18 cellular contexts compared by ENCODE assay signal in genomic region chr22:23897320-23897719, GRCh38. TPM values are rescaled to one million over a fixed set of nuclear protein-coding genes. Genes with fewer than 3 reads are reported as not detected.
A peak's percentile ranks its signal among the peaks of the same experiment; 100 is the strongest.
DNase-seq lines count a peak whose midpoint lies in the region; ATAC-seq, FAIRE-seq and TF ChIP-seq lines count a peak whose summit lies in the region.
"Had no signal": no experiment of that assay in that cellular context is flagged by ENCODE, and none has a peak within 500 bp of the region (broad histone marks: within the 10 kb centered on the region; RNA-seq: fewer than 3 reads in every experiment).

No MANE protein-coding gene starts in this region.

- H3K9me2 ChIP-seq in Karpas-422 (replicated peaks; ENCODE audit: insufficient read depth, low read length) = no peaks in the 10 kb centered on the region

- H2AFZ ChIP-seq in Karpas-422 (ENCODE audit: low read length) = no peak overlapping the region
- H2AFZ ChIP-seq in astrocyte (ENCODE audit: low read depth, low read length) = no peak overlapping the region
- no peak overlapping the region for H2AFZ ChIP-seq in osteoblast (ENCODE audit: low read length)

- CTCF ChIA-PET in activated CD4-positive, alpha-beta T cell treated with anti-CD3 and anti-CD28 coated beads, Interleukin-2, amount 10 ng/mL, durations not matched to agents 7 days and 5 days (lab: Charles Lee) = no interaction called here

- FAIRE-seq in astrocyte (lab: Jason Lieb, UNC) = no peak
- FAIRE-seq in kidney (lab: Jason Lieb, UNC) = no peak
- FAIRE-seq: keratinocyte had no signal

- no peaks in the 10 kb centered on the region for H3K27me3 ChIP-seq in Karpas-422 (ENCODE audit: low read length)
- H3K27me3 ChIP-seq in astrocyte (ENCODE audit: insufficient read depth, low read length) = no peaks in the 10 kb centered on the region
- no peaks in the 10 kb centered on the region for H3K27me3 ChIP-seq in osteoblast (ENCODE audit: insufficient read depth, low read length)
- H3K27me3 ChIP-seq: heart left ventricle, transverse colon had no signal

- H3K27ac ChIP-seq in Karpas-422 (ENCODE audit: low read length) (no peak overlapping the region), astrocyte (ENCODE audit: low read depth, low read length) (no peak overlapping the region), osteoblast (ENCODE audit: low read depth, low read length) (no peak overlapping the region), kidney (ENCODE audit: low read depth in 2 of 2, low read length in 2 of 2) (no peak overlapping the region)
- H3K27ac ChIP-seq: heart left ventricle, transverse colon had no signal

- H3K9me3 ChIP-seq in Karpas-422 (ENCODE audit: low read length) = no peaks in the 10 kb centered on the region
- H3K9me3 ChIP-seq in astrocyte (ENCODE audit: insufficient read depth, low read depth, low read length) = no peaks in the 10 kb centered on the region
- H3K9me3 ChIP-seq in osteoblast (ENCODE audit: low read depth, low read length) = no peaks in the 10 kb centered on the region
- H3K9me3 ChIP-seq in kidney (ENCODE audit: control insufficient read depth in 1 of 2, low read length in 2 of 2) = no peaks in the 10 kb centered on the region
- H3K9me3 ChIP-seq: heart left ventricle, transverse colon had no signal

- H3K4me3 ChIP-seq in Karpas-422 (ENCODE audit: low read length) (no peak overlapping the region), astrocyte (ENCODE audit: insufficient read depth, low read depth, low read length) (no peak overlapping the region), osteoblast (ENCODE audit: insufficient read depth, low read length) (no peak overlapping the region), kidney (ENCODE audit: low read length in 2 of 2) (no peak overlapping the region)
- H3K4me3 ChIP-seq: heart left ventricle, transverse colon had no signal

- no peak for ATAC-seq in GM21786 (IDR thresholded peaks at IDR 0.05; ENCODE audit: unreplicated experiment)
- ATAC-seq: heart left ventricle, Panc1 had no signal

- POLR2A ChIA-PET in activated CD4-positive, alpha-beta T cell treated with anti-CD3 and anti-CD28 coated beads, Interleukin-2, amount 10 ng/mL, durations not matched to agents 7 days and 5 days (lab: Charles Lee) = no interaction called here

- H3K79me2 ChIP-seq in Karpas-422 (ENCODE audit: low read length) = peaks cover 17% of the 10 kb centered on the region
- H3K79me2 ChIP-seq in astrocyte (ENCODE audit: insufficient read depth, low read length) = peaks cover 23% of the 10 kb centered on the region
- H3K79me2 ChIP-seq in osteoblast (ENCODE audit: insufficient read depth, low read length) = peaks cover 22% of the 10 kb centered on the region

- peak overlapping the region; percentile 7 for H3K4me3 Mint-ChIP-seq in activated CD4-positive, alpha-beta T cell treated with anti-CD3 and anti-CD28 coated beads, Interleukin-2, amount 10 ng/mL, durations not matched to agents 7 days and 5 days
- H3K4me3 Mint-ChIP-seq in astrocyte (ENCODE audit: unreplicated experiment) = peak overlapping the region; percentile 27

- H3K9me3 Mint-ChIP-seq in activated CD4-positive, alpha-beta T cell treated with anti-CD3 and anti-CD28 coated beads, Interleukin-2, amount 10 ng/mL, durations not matched to agents 7 days and 5 days = no peaks in the 10 kb centered on the region
- H3K9me3 Mint-ChIP-seq in astrocyte (ENCODE audit: unreplicated experiment) = no peaks in the 10 kb centered on the region
- H3K9me3 Mint-ChIP-seq: activated B cell treated with CpG ODN at 0.5 μM for 24 hours had no signal

- H3K4me1 ChIP-seq in Karpas-422 (ENCODE audit: low read length) = peaks cover 26% of the 10 kb centered on the region
- H3K4me1 ChIP-seq in astrocyte (ENCODE audit: insufficient read depth, low read length) = peaks cover 18% of the 10 kb centered on the region
- H3K4me1 ChIP-seq in osteoblast (ENCODE audit: insufficient read depth, low read length) = peaks cover 11% of the 10 kb centered on the region
- peaks cover 30 to 39% of the 10 kb centered on the region in 2 donors for H3K4me1 ChIP-seq in kidney (ENCODE audit: control insufficient read depth in 1 of 2, insufficient read depth in 1 of 2, low read depth in 1 of 2, low read length in 2 of 2)

- H3K36me3 Mint-ChIP-seq in activated CD4-positive, alpha-beta T cell treated with anti-CD3 and anti-CD28 coated beads, Interleukin-2, amount 10 ng/mL, durations not matched to agents 7 days and 5 days (ENCODE audit: low read depth) = peaks cover 23% of the 10 kb centered on the region
- peaks cover 18% of the 10 kb centered on the region for H3K36me3 Mint-ChIP-seq in astrocyte (ENCODE audit: low read depth, unreplicated experiment)

- no peak overlapping the region for H3K9ac ChIP-seq in Karpas-422 (ENCODE audit: low read length)
- H3K9ac ChIP-seq in astrocyte (ENCODE audit: low read length) = no peak overlapping the region
- no peak overlapping the region for H3K9ac ChIP-seq in kidney (ENCODE audit: low read length in 2 of 2)

- peaks cover 34% of the 10 kb centered on the region for H3K4me1 Mint-ChIP-seq in activated CD4-positive, alpha-beta T cell treated with anti-CD3 and anti-CD28 coated beads, Interleukin-2, amount 10 ng/mL, durations not matched to agents 7 days and 5 days
- peaks cover 24% of the 10 kb centered on the region for H3K4me1 Mint-ChIP-seq in astrocyte (ENCODE audit: low read depth, unreplicated experiment)

- peaks cover 27% of the 10 kb centered on the region for H3K36me3 ChIP-seq in Karpas-422 (ENCODE audit: insufficient read depth, low read length)
- peaks cover 8% of the 10 kb centered on the region for H3K36me3 ChIP-seq in astrocyte (ENCODE audit: insufficient read depth, low read length)
- H3K36me3 ChIP-seq in osteoblast (ENCODE audit: insufficient read depth, low read length) = peaks cover 15% of the 10 kb centered on the region
- peaks cover 3 to 14% of the 10 kb centered on the region in 2 donors for H3K36me3 ChIP-seq in kidney (ENCODE audit: control insufficient read depth in 1 of 2, insufficient read depth in 2 of 2, low read length in 2 of 2)

- H4K20me1 ChIP-seq in Karpas-422 (ENCODE audit: insufficient read depth, low read depth, low read length) (peaks cover 19% of the 10 kb centered on the region), astrocyte (ENCODE audit: insufficient read depth, low read length) (peaks cover 38% of the 10 kb centered on the region), osteoblast (ENCODE audit: insufficient read depth, low read length) (peaks cover 16% of the 10 kb centered on the region)

- TF ChIP-seq CTCF in astrocyte (IDR thresholded peaks at IDR 0.05; ENCODE audit: insufficient read depth, low read depth, low read length) (no peak), osteoblast (IDR thresholded peaks at IDR 0.05; ENCODE audit: extremely low read depth, low read depth, low read length) (no peak), kidney (IDR thresholded peaks at IDR 0.05; ENCODE audit: borderline replicate concordance, extremely low read depth, insufficient read depth) (no peak)

- intact Hi-C loops in kidney (cut with DNase I) = no loop called here

- no peak for DNase-seq in activated CD4-positive, alpha-beta T cell treated with anti-CD3 and anti-CD28 coated beads, Interleukin-2, amount 10 ng/mL, durations not matched to agents 7 days and 5 days
- no peak for DNase-seq in activated CD4-positive, alpha-beta T cell treated with anti-CD3 and anti-CD28 coated beads, Interleukin-2, amount 50 U/mL, for 4 hours
- DNase-seq in Karpas-422 = peak; percentile 50
- DNase-seq in astrocyte (ENCODE audit: low read depth) = no peak
- peak; percentile 38 for DNase-seq in osteoblast (ENCODE audit: insufficient read length, low spot score, missing footprints)
- no peak for DNase-seq in amniotic stem cell (lab: John Stamatoyannopoulos, UW)
- DNase-seq in kidney = no peak
- DNase-seq: activated B cell treated with CpG ODN at 0.5 μM for 24 hours; effector CD4-positive, alpha-beta T cell; heart left ventricle; NCI-H1048; NCI-H774; stimulated activated CD4-positive, alpha-beta T cell treated with anti-CD3 and anti-CD28 coated beads, Interleukin-4, amount 100 ng/mL, for 1 hour; stimulated activated CD8-positive, alpha-beta memory T cell treated with anti-CD3 and anti-CD28 coated beads, Interleukin-4, amount 100 ng/mL, for 48 hours; transverse colon had no signal

- no peak overlapping the region for H3K4me2 ChIP-seq in Karpas-422 (ENCODE audit: low read depth, low read length, poor library complexity, severe bottlenecking)
- H3K4me2 ChIP-seq in astrocyte (ENCODE audit: low read length) = no peak overlapping the region
- H3K4me2 ChIP-seq in osteoblast (ENCODE audit: insufficient read depth, low read length) = no peak overlapping the region

- H3K27me3 Mint-ChIP-seq in activated CD4-positive, alpha-beta T cell treated with anti-CD3 and anti-CD28 coated beads, Interleukin-2, amount 10 ng/mL, durations not matched to agents 7 days and 5 days = no peaks in the 10 kb centered on the region
- H3K27me3 Mint-ChIP-seq in astrocyte (ENCODE audit: low read depth, unreplicated experiment) = no peaks in the 10 kb centered on the region
- H3K27me3 Mint-ChIP-seq: activated B cell treated with CpG ODN at 0.5 μM for 24 hours had no signal

- H3K27ac Mint-ChIP-seq in activated CD4-positive, alpha-beta T cell treated with anti-CD3 and anti-CD28 coated beads, Interleukin-2, amount 10 ng/mL, durations not matched to agents 7 days and 5 days = no peak overlapping the region
- H3K27ac Mint-ChIP-seq in astrocyte (ENCODE audit: unreplicated experiment) = no peak overlapping the region
- H3K27ac Mint-ChIP-seq: activated B cell treated with CpG ODN at 0.5 μM for 24 hours had no signal

RNA-seq across cellular contexts. Expression of gene MIF, which starts 3.1 kb away (rescaled TPM):
- total RNA-seq in activated CD4-positive, alpha-beta T cell treated with anti-CD3 and anti-CD28 coated beads, Interleukin-2, amount 10 ng/mL, durations not matched to agents 7 days and 5 days = 100 to 1,000 TPM; 716 to 730 TPM
- total RNA-seq in Karpas-422 (2014; rRNA removed; shearing (Covaris generic); ENCODE audit: low replicate concordance) = 1,081 and 1,189 TPM in 2 replicates
- total RNA-seq in astrocyte = 906 and 942 TPM in 2 replicates
- total RNA-seq in osteoblast = 123 and 131 TPM in 2 replicates
- 505 TPM for total RNA-seq in kidney
- polyA plus RNA-seq in kidney (ENCODE audit: insufficient read depth, low read depth, low replicate concordance) = 1,211 TPM

RNA-seq across cellular contexts. Expression of gene SLC2A11, which starts 39.6 kb away (rescaled TPM):
- total RNA-seq in activated CD4-positive, alpha-beta T cell treated with anti-CD3 and anti-CD28 coated beads, Interleukin-2, amount 10 ng/mL, durations not matched to agents 7 days and 5 days = 1 to 10 TPM; 7.8 to 8.8 TPM
- total RNA-seq in Karpas-422 (2014; rRNA removed; shearing (Covaris generic); ENCODE audit: low replicate concordance) = 30.3 and 45.6 TPM in 2 replicates
- total RNA-seq in astrocyte = 19.1 and 19.6 TPM in 2 replicates
- total RNA-seq in osteoblast = 14.1 and 20.9 TPM in 2 replicates
- total RNA-seq in kidney = 28.9 TPM
- 23.7 TPM for polyA plus RNA-seq in kidney (ENCODE audit: insufficient read depth, low read depth, low replicate concordance)

RNA-seq across cellular contexts. Expression of gene DERL3, which starts 58.5 kb away (rescaled TPM):
- 1 to 10 TPM; 9.0 to 9.9 TPM for total RNA-seq in activated CD4-positive, alpha-beta T cell treated with anti-CD3 and anti-CD28 coated beads, Interleukin-2, amount 10 ng/mL, durations not matched to agents 7 days and 5 days
- 16.3 and 21.7 TPM in 2 replicates for total RNA-seq in Karpas-422 (2014; rRNA removed; shearing (Covaris generic); ENCODE audit: low replicate concordance)
- total RNA-seq in astrocyte (0.70 and 0.82 TPM in 2 replicates), osteoblast (0.36 and 0.59 TPM in 2 replicates), kidney (24.7 TPM)
- polyA plus RNA-seq in kidney (ENCODE audit: insufficient read depth, low read depth, low replicate concordance) = 3.1 TPM

Comparison
In these comparisons a context has a peak if more than half of its experiments do, and no peak if none do; other contexts are left out.
1. DNase-seq: peak in Karpas-422 (single experiment) and osteoblast (single experiment); none in activated CD4-positive, alpha-beta T cell treated with anti-CD3 and anti-CD28 coated beads, Interleukin-2, amount 10 ng/mL, durations not matched to agents 7 days and 5 days (single experiment), activated CD4-positive, alpha-beta T cell treated with anti-CD3 and anti-CD28 coated beads, Interleukin-2, amount 50 U/mL, for 4 hours (0 of 2), astrocyte (single experiment), amniotic stem cell (single experiment) and kidney (single experiment).